In genomic region chr4:182145360-182145905, GRCh38 we compare ENCODE assay signal across 8 cellular contexts.
A peak's percentile ranks its signal among the peaks of the same experiment; 100 is the strongest.
DNase-seq lines count a peak whose midpoint lies in the region; ATAC-seq and TF ChIP-seq lines count a peak whose summit lies in the region.

No MANE protein-coding gene starts in this region.

- 4% methylated on average over 11 of the region's 11 CpGs for WGBS in smooth muscle cell (ENCODE audit: low lambda C conversion rate)

- H3K27me3 ChIP-seq in SJSA1 (replicated peaks) (no peaks in the 10 kb centered on the region), smooth muscle cell (ENCODE audit: low read depth) (no peaks in the 10 kb centered on the region), colonic mucosa (peaks cover 53% of the 10 kb centered on the region)

- H3K9me3 ChIP-seq in SJSA1 (replicated peaks) (no peaks in the 10 kb centered on the region), smooth muscle cell (replicated peaks; ENCODE audit: low read depth) (no peaks in the 10 kb centered on the region), colonic mucosa (no peaks in the 10 kb centered on the region)

- H3K79me2 ChIP-seq in smooth muscle cell (ENCODE audit: low read depth), result peaks cover 67% of the 10 kb centered on the region

- H3K9ac ChIP-seq in smooth muscle cell (ENCODE audit: low read depth), result peak overlapping the region; percentile 87
- H3K9ac ChIP-seq in colonic mucosa (ENCODE audit: low read depth in 2 of 2, low read length in 2 of 2), result no peak overlapping the region

- DNase-seq in T-helper 2 cell treated with Interferon-gamma antibody and Interleukin-4, amounts not matched to agents 5 μg/mL and 100 μg/mL, for 36 hours (ENCODE audit: low spot score), result no peak
- DNase-seq in T-helper 2 cell (no peak), SJSA1 (ENCODE audit: low read depth in 1 of 2, low spot score in 2 of 2) (no peak), foreskin fibroblast (peak in 1 of 2 donors; percentile 21), smooth muscle cell (lab: John Stamatoyannopoulos, UW; ENCODE audit: unreplicated experiment) (no peak), colonic mucosa (no peak)
- no peak for DNase-seq in stimulated activated naive CD4-positive, alpha-beta T cell (lab: John Stamatoyannopoulos, UW)

- no peaks in the 10 kb centered on the region for H3F3A ChIP-seq in smooth muscle cell (ENCODE audit: low read depth)

- no peak for TF ChIP-seq CTCF in foreskin fibroblast (IDR thresholded peaks at IDR 0.05; ENCODE audit: low read depth, low read length)
- no peak for TF ChIP-seq CTCF in smooth muscle cell (IDR thresholded peaks at IDR 0.05; ENCODE audit: borderline replicate concordance, insufficient read depth, poor library complexity, severe bottlenecking)
- no peak for TF ChIP-seq CTCF in colonic mucosa (IDR thresholded peaks at IDR 0.05)

- H2AFZ ChIP-seq in smooth muscle cell (ENCODE audit: low read depth), result peak overlapping the region; percentile 80

- H3K4me2 ChIP-seq in smooth muscle cell, result peak overlapping the region; percentile 92

- intact Hi-C loops in colonic mucosa (cut with DNase I), result no loop called here

- H3K27me3 Mint-ChIP-seq in T-helper 2 cell treated with Interferon-gamma antibody and Interleukin-4, amounts not matched to agents 5 μg/mL and 100 μg/mL, for 36 hours (ENCODE audit: low read depth), result peaks cover 67% of the 10 kb centered on the region

- peaks cover 26% of the 10 kb centered on the region for H3K36me3 ChIP-seq in SJSA1
- no peaks in the 10 kb centered on the region for H3K36me3 ChIP-seq in smooth muscle cell (ENCODE audit: low read depth)
- no peaks in the 10 kb centered on the region for H3K36me3 ChIP-seq in colonic mucosa

- H3K9me3 Mint-ChIP-seq in T-helper 2 cell treated with Interferon-gamma antibody and Interleukin-4, amounts not matched to agents 5 μg/mL and 100 μg/mL, for 36 hours, result no peaks in the 10 kb centered on the region

- peaks cover 6% of the 10 kb centered on the region for H4K20me1 ChIP-seq in smooth muscle cell (ENCODE audit: low read depth)

- H3K4me3 Mint-ChIP-seq in T-helper 2 cell treated with Interferon-gamma antibody and Interleukin-4, amounts not matched to agents 5 μg/mL and 100 μg/mL, for 36 hours, result peak overlapping the region; percentile 72

- H3K27ac ChIP-seq in SJSA1 (peak overlapping the region; percentile 81), smooth muscle cell (ENCODE audit: low read depth) (peak overlapping the region; percentile 88), colonic mucosa (no peak overlapping the region)

- H3K36me3 Mint-ChIP-seq in T-helper 2 cell treated with Interferon-gamma antibody and Interleukin-4, amounts not matched to agents 5 μg/mL and 100 μg/mL, for 36 hours (ENCODE audit: low read depth), result no peaks in the 10 kb centered on the region

- peaks cover 10% of the 10 kb centered on the region for H3K4me1 Mint-ChIP-seq in T-helper 2 cell treated with Interferon-gamma antibody and Interleukin-4, amounts not matched to agents 5 μg/mL and 100 μg/mL, for 36 hours (ENCODE audit: low read depth)

- peaks cover 16% of the 10 kb centered on the region for H3K4me1 ChIP-seq in SJSA1 (replicated peaks)
- H3K4me1 ChIP-seq in smooth muscle cell (ENCODE audit: low read depth), result peaks cover 53% of the 10 kb centered on the region
- H3K4me1 ChIP-seq in colonic mucosa, result no peaks in the 10 kb centered on the region

- ATAC-seq in HG02938 (IDR thresholded peaks at IDR 0.05; ENCODE audit: unreplicated experiment), result no peak

- H3K4me3 ChIP-seq in SJSA1, result peak overlapping the region; percentile 95
- H3K4me3 ChIP-seq in foreskin fibroblast (ENCODE audit: low read depth in 1 of 2, low read length in 2 of 2), result peak overlapping the region; percentile 44 to 76
- peak overlapping the region; percentile 91 for H3K4me3 ChIP-seq in smooth muscle cell
- no peak overlapping the region for H3K4me3 ChIP-seq in colonic mucosa

- no peak overlapping the region for H3K27ac Mint-ChIP-seq in T-helper 2 cell treated with Interferon-gamma antibody and Interleukin-4, amounts not matched to agents 5 μg/mL and 100 μg/mL, for 36 hours
